Comparison of ENCODE assay signal across 9 cellular contexts in genomic region chr11:12717851-12718291, GRCh38. TPM values are rescaled to one million over a fixed set of nuclear protein-coding genes. Genes with fewer than 3 reads are reported as not detected.
A peak's percentile ranks its signal among the peaks of the same experiment; 100 is the strongest.
DNase-seq lines count a peak whose midpoint lies in the region; ATAC-seq and TF ChIP-seq lines count a peak whose summit lies in the region.
"Had no signal": no experiment of that assay in that cellular context is flagged by ENCODE, and none has a peak within 500 bp of the region (broad histone marks: within the 10 kb centered on the region; RNA-seq: fewer than 3 reads in every experiment).

No MANE protein-coding gene starts in this region.

- no peak for TF ChIP-seq CTCF in PC-9 (conservative IDR thresholded peaks at IDR 0.05)

- no peaks in the 10 kb centered on the region for H4K20me1 ChIP-seq in PC-9 (ENCODE audit: insufficient read depth)

- intact Hi-C loops in CD4-positive, alpha-beta memory T cell (cut with micrococcal nuclease), result no loop called here
- intact Hi-C loops in PC-9 (cut with micrococcal nuclease; ENCODE audit: unreplicated experiment), result no loop called here

- ATAC-seq in GM21390 (IDR thresholded peaks at IDR 0.05; ENCODE audit: unreplicated experiment), result peak; percentile 95
- peak; percentile 97 for ATAC-seq in activated naive CD8-positive, alpha-beta T cell treated with anti-CD3 and anti-CD28 coated beads, Interleukin-2, amount 10 ng/mL, durations not matched to agents 7 days and 5 days (ENCODE audit: low read depth)
- no peak for ATAC-seq in SK-N-SH treated with all-trans-retinoic acid at 6 μM for 48 hours

- no peaks in the 10 kb centered on the region for H3K9me3 ChIP-seq in CD4-positive, alpha-beta memory T cell (ENCODE audit: control insufficient read depth in 1 of 2, low read length in 2 of 2)
- H3K9me3 ChIP-seq in PC-9 (ENCODE audit: insufficient read depth, low read depth), result no peaks in the 10 kb centered on the region

- peaks cover 10 to 27% (median 18%) of the 10 kb centered on the region in 4 donors for H3K4me1 Mint-ChIP-seq in CD4-positive, alpha-beta memory T cell
- peaks cover 15% of the 10 kb centered on the region for H3K4me1 Mint-ChIP-seq in activated naive CD8-positive, alpha-beta T cell treated with anti-CD3 and anti-CD28 coated beads, Interleukin-2, amount 10 ng/mL, durations not matched to agents 7 days and 5 days
- H3K4me1 Mint-ChIP-seq: memory B cell had no signal

- H3K4me3 ChIP-seq in CD4-positive, alpha-beta memory T cell (ENCODE audit: low read length in 2 of 2), result no peak overlapping the region
- no peak overlapping the region for H3K4me3 ChIP-seq in Jurkat, Clone E6-1 (ENCODE audit: low read length)
- no peak overlapping the region for H3K4me3 ChIP-seq in PC-9

- no peak overlapping the region for H3K4me2 ChIP-seq in PC-9

- POLR2A ChIA-PET in CD4-positive, alpha-beta memory T cell (lab: Charles Lee; ENCODE audit: partially characterized antibody), result no interaction called here
- POLR2A ChIA-PET in activated naive CD8-positive, alpha-beta T cell treated with anti-CD3 and anti-CD28 coated beads, Interleukin-2, amount 10 ng/mL, durations not matched to agents 7 days and 5 days (lab: Charles Lee), result no interaction called here
- POLR2A ChIA-PET in PC-9 (lab: Charles Lee; ENCODE audit: unreplicated experiment), result no interaction called here

- H3K36me3 ChIP-seq in CD4-positive, alpha-beta memory T cell (ENCODE audit: insufficient read depth, low read length), result no peaks in the 10 kb centered on the region
- H3K36me3 ChIP-seq in PC-9 (ENCODE audit: low read depth), result no peaks in the 10 kb centered on the region

- peaks cover 19% of the 10 kb centered on the region for H3F3A ChIP-seq in PC-9 (ENCODE audit: insufficient read depth, low read depth)

- no TSS peak for BruUV-seq in PC-9 (replicated peaks; lab: Mats Ljungman, UMichigan)

- peaks cover 87% of the 10 kb centered on the region for H3K79me2 ChIP-seq in PC-9 (ENCODE audit: low read depth)

- H3K27me3 Mint-ChIP-seq in CD4-positive, alpha-beta memory T cell, result peaks cover 42 to 52% of the 10 kb centered on the region in 2 donors
- H3K27me3 Mint-ChIP-seq in activated naive CD8-positive, alpha-beta T cell treated with anti-CD3 and anti-CD28 coated beads, Interleukin-2, amount 10 ng/mL, durations not matched to agents 7 days and 5 days, result peaks cover 75% of the 10 kb centered on the region

- H3K4me1 ChIP-seq in CD4-positive, alpha-beta memory T cell (ENCODE audit: insufficient read depth, low read length), result peaks cover 18% of the 10 kb centered on the region
- H3K4me1 ChIP-seq in PC-9 (replicated peaks; ENCODE audit: insufficient read depth), result peaks cover 35% of the 10 kb centered on the region

- H3K27ac ChIP-seq in CD4-positive, alpha-beta memory T cell (ENCODE audit: low read depth, low read length), result no peak overlapping the region
- H3K27ac ChIP-seq in PC-9, result no peak overlapping the region

- H3K4me3 Mint-ChIP-seq in CD4-positive, alpha-beta memory T cell, result peak overlapping the region in 5 of 8 donors; percentile 1 to 35 (median 11)
- peak overlapping the region; percentile 6 for H3K4me3 Mint-ChIP-seq in activated naive CD8-positive, alpha-beta T cell treated with anti-CD3 and anti-CD28 coated beads, Interleukin-2, amount 10 ng/mL, durations not matched to agents 7 days and 5 days
- H3K4me3 Mint-ChIP-seq: memory B cell had no signal

- H3K9me2 ChIP-seq in PC-9 (ENCODE audit: insufficient read depth), result no peaks in the 10 kb centered on the region

- H3K27ac Mint-ChIP-seq in CD4-positive, alpha-beta memory T cell, result peak overlapping the region in 1 of 7 donors; percentile 71
- peak overlapping the region; percentile 43 for H3K27ac Mint-ChIP-seq in activated naive CD8-positive, alpha-beta T cell treated with anti-CD3 and anti-CD28 coated beads, Interleukin-2, amount 10 ng/mL, durations not matched to agents 7 days and 5 days
- H3K27ac Mint-ChIP-seq: memory B cell had no signal

- H2AFZ ChIP-seq in PC-9, result no peak overlapping the region

- CTCF ChIA-PET in CD4-positive, alpha-beta memory T cell (lab: Charles Lee; ENCODE audit: partially characterized antibody), result no interaction called here
- CTCF ChIA-PET in PC-9 (lab: Charles Lee), result no interaction called here

- peaks cover 0 to 3% (median 0%) of the 10 kb centered on the region in 8 donors for H3K9me3 Mint-ChIP-seq in CD4-positive, alpha-beta memory T cell
- no peaks in the 10 kb centered on the region for H3K9me3 Mint-ChIP-seq in activated naive CD8-positive, alpha-beta T cell treated with anti-CD3 and anti-CD28 coated beads, Interleukin-2, amount 10 ng/mL, durations not matched to agents 7 days and 5 days
- H3K9me3 Mint-ChIP-seq: memory B cell had no signal

- peak; percentile 57 to 77 (median 71) for DNase-seq in CD4-positive, alpha-beta memory T cell
- peak; percentile 99 for DNase-seq in Jurkat, Clone E6-1 (ENCODE audit: low read depth, low spot score)
- DNase-seq in activated naive CD8-positive, alpha-beta T cell treated with anti-CD3 and anti-CD28 coated beads, Interleukin-2, amount 10 ng/mL, durations not matched to agents 7 days and 5 days, result peak; percentile 56
- DNase-seq in NCI-H82 treated with DMSO at 0.1 percent for 48 hours (lab: John Stamatoyannopoulos, UW; ENCODE audit: unreplicated experiment), result no peak
- DNase-seq in 8988T, result no peak
- DNase-seq in PC-9, result no peak

- H3K36me3 Mint-ChIP-seq in CD4-positive, alpha-beta memory T cell, result no peaks in the 10 kb centered on the region
- no peaks in the 10 kb centered on the region for H3K36me3 Mint-ChIP-seq in activated naive CD8-positive, alpha-beta T cell treated with anti-CD3 and anti-CD28 coated beads, Interleukin-2, amount 10 ng/mL, durations not matched to agents 7 days and 5 days
- H3K36me3 Mint-ChIP-seq: memory B cell had no signal

- H3K27me3 ChIP-seq in CD4-positive, alpha-beta memory T cell (ENCODE audit: insufficient read depth, low read length), result no peaks in the 10 kb centered on the region
- H3K27me3 ChIP-seq in PC-9 (ENCODE audit: insufficient read depth, low read depth), result no peaks in the 10 kb centered on the region

TF ChIP-seq in SK-N-SH treated with all-trans-retinoic acid at 6 μM for 48 hours, 23 proteins besides CTCF, POLR2A, EP300 and RAD21 (continues in another document):
- TF ChIP-seq PPARA (CRISPR knock-in tag; IDR thresholded peaks at IDR 0.05; ENCODE audit: borderline replicate concordance) (no peak), TSHZ2 (CRISPR knock-in tag; IDR thresholded peaks at IDR 0.05) (no peak), CSDC2 (CRISPR knock-in tag; IDR thresholded peaks at IDR 0.05) (no peak), ZNF565 (CRISPR knock-in tag; conservative IDR thresholded peaks at IDR 0.05; ENCODE audit: low read depth) (no peak), TCF4 (CRISPR knock-in tag; IDR thresholded peaks at IDR 0.05; ENCODE audit: borderline replicate concordance) (no peak), OSR1 (CRISPR knock-in tag; IDR thresholded peaks at IDR 0.05) (no peak), ISL1 (CRISPR knock-in tag; IDR thresholded peaks at IDR 0.05) (no peak), GLIS3 (CRISPR knock-in tag; IDR thresholded peaks at IDR 0.05) (no peak), SNAI2 (CRISPR knock-in tag; IDR thresholded peaks at IDR 0.05) (no peak), CSRNP3 (CRISPR knock-in tag; IDR thresholded peaks at IDR 0.05) (no peak), ARNTL (CRISPR knock-in tag; IDR thresholded peaks at IDR 0.05; ENCODE audit: borderline replicate concordance, low read depth) (no peak)

RNA-seq across cellular contexts. Expression of gene TEAD1, which starts 43.6 kb away (rescaled TPM):
- 1 to 10 TPM in 1 of 2 experiments, under 1 TPM in 1; 0.52 to 1.1 TPM for total RNA-seq in CD4-positive, alpha-beta memory T cell
- under 1 TPM in 1 of 2 donors, not detected in 1; 0.15 TPM for polyA plus RNA-seq in CD4-positive, alpha-beta memory T cell
- polyA plus RNA-seq in Jurkat, Clone E6-1 (2012; ENCODE audit: insufficient read depth, insufficient read length), result 2.4 TPM
- total RNA-seq in activated naive CD8-positive, alpha-beta T cell treated with anti-CD3 and anti-CD28 coated beads, Interleukin-2, amount 10 ng/mL, durations not matched to agents 7 days and 5 days, result not detected
- total RNA-seq in PC-9 (2021), result 76.9 and 106 TPM in 2 replicates

Comparison
In these comparisons a context has a peak if more than half of its experiments do, and no peak if none do; other contexts are left out.
1. DNase-seq: peak in CD4-positive, alpha-beta memory T cell (5 of 5), Jurkat, Clone E6-1 (single experiment) and activated naive CD8-positive, alpha-beta T cell treated with anti-CD3 and anti-CD28 coated beads, Interleukin-2, amount 10 ng/mL, durations not matched to agents 7 days and 5 days (single experiment); none in NCI-H82 treated with DMSO at 0.1 percent for 48 hours (single experiment), 8988T (single experiment) and PC-9 (0 of 2).
2. RNA of gene TEAD1, which starts 43.6 kb away (total RNA-seq): 76.9 to 106 TPM in PC-9; 0.52 to 1.1 TPM in CD4-positive, alpha-beta memory T cell and not detected in activated naive CD8-positive, alpha-beta T cell treated with anti-CD3 and anti-CD28 coated beads, Interleukin-2, amount 10 ng/mL, durations not matched to agents 7 days and 5 days; every median in the first group is over 10 times any median in the second.